Comparison of ENCODE assay signal across 8 cellular contexts in the genomic region with DNA sequence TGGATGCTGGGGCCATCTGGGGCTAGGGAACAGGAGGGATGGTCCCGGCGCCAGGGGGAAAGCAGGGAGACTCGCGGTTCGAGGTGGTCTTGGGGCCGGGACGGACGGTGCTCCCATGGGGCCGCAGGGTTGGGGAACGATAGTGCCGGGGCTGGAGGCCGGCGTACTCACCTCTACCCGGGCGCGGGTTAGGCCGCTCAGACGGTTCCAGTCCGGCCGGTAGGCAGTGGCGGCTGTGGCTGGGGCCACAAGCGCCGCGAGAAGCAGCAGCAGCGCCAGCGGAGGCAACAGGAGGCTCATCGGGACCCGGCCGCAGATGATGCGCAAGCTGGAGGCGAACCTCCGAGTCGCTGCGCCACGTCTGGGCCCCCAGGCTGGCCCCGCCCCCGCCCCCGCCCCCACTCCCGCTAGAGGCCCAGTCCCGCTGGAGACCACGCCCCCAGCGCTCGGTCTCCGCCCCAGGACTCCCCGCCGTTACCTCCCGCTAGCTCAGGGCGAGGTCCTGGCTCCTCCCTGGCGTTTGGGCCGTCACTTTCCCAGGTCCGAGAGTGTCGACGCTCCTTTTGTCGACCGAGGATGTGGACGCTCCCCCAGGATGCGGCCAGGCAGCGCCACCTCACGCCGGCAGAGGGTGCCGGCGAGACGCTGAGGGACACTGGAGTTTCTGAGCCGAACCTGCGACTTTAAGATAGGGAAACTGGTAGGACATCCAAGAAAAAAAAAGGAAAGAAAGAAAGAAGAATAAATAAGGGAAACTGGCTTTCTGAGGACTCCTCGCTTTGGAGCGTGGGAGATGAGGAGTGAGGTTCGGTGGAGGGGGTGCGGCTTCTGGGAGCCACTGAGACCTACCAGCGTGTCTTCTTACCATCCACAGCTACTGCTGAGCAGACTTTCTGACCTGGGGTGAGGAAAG. TPM values are rescaled to one million over a fixed set of nuclear protein-coding genes. Genes with fewer than 3 reads are reported as not detected.
DNase-seq lines count a peak whose midpoint lies in the region; ATAC-seq and TF ChIP-seq lines count a peak whose summit lies in the region.

A gene with protein sequence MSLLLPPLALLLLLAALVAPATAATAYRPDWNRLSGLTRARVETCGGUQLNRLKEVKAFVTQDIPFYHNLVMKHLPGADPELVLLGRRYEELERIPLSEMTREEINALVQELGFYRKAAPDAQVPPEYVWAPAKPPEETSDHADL (minus strand): TSS at position 363 of the 913 bp plus-strand sequence. CDS start 63 bp downstream, at position 300.

- peak within 1 kb of the TSS; percentile 75 for H3K27ac ChIP-seq in HCT116 (ENCODE audit: low read depth, low read length)
- peak within 1 kb of the TSS; percentile 93 for H3K27ac ChIP-seq in upper lobe of right lung

- H3K9me3 Mint-ChIP-seq in T-cell: no peaks in the 10 kb centered on the region
- H3K9me3 Mint-ChIP-seq in progenitor cell of endocrine pancreas (ENCODE audit: low read depth): no peaks in the 10 kb centered on the region

- peaks cover 22 to 28% (median 26%) of the 10 kb centered on the region in 3 donors for H3K4me1 Mint-ChIP-seq in T-cell
- peaks cover 5% of the 10 kb centered on the region for H3K4me1 Mint-ChIP-seq in progenitor cell of endocrine pancreas (ENCODE audit: low read depth)

- peak within 1 kb of the TSS; percentile 87 for H2AFZ ChIP-seq in HCT116 (ENCODE audit: low read depth, low read length, poor library complexity, severe bottlenecking)

- TF ChIP-seq POLR2A in HCT116 (IDR thresholded peaks at IDR 0.05; ENCODE audit: borderline replicate concordance, extremely low read depth, insufficient read depth, insufficient read length): no peak

- BruUV-seq in HCT116 (replicated peaks; lab: Mats Ljungman, UMichigan): no TSS peak

- DNase-seq in GM04503 (ENCODE audit: low read depth): peak; percentile 92
- peak; percentile 96 for DNase-seq in HCT116 (ENCODE audit: low read depth, low spot score)
- DNase-seq in MV-4-11 (lab: John Stamatoyannopoulos, UW): peak; percentile 94
- peak; percentile 67 to 87 (median 80) for DNase-seq in T-cell
- DNase-seq in amniotic stem cell (lab: John Stamatoyannopoulos, UW): peak; percentile 97
- DNase-seq in left cardiac atrium: peak; percentile 97
- DNase-seq in progenitor cell of endocrine pancreas (ENCODE audit: low spot score, unreplicated experiment): peak; percentile 83
- peak; percentile 98 for DNase-seq in upper lobe of right lung

- H3K27me3 ChIP-seq in HCT116 (ENCODE audit: insufficient read depth, low read length): no peaks in the 10 kb centered on the region
- no peaks in the 10 kb centered on the region for H3K27me3 ChIP-seq in upper lobe of right lung

- ATAC-seq in HCT116 (peak; percentile 98), T-cell (replicated peaks in 1 of 4) (peak; percentile 91 to 94 (median 94)), left cardiac atrium (peak; percentile 94 to 95), upper lobe of right lung (peak; percentile 97)

- 0 out of 4 replicates have a peak, but pooled peaks cover 0 to 3% of the 10 kb centered on the region in 2 experiments for H3K36me3 ChIP-seq in HCT116 (ENCODE audit: control insufficient read depth in 1 of 2, insufficient read depth in 2 of 2, low read length in 2 of 2)
- peaks cover 17% of the 10 kb centered on the region for H3K36me3 ChIP-seq in upper lobe of right lung

- CTCF ChIA-PET in HCT116 (lab: Charles Lee) (interaction anchor here (0.6 to 3.5 kb wide), 39 partner anchors 9 to 473 kb away, joined by 3 to 57 read pairs (median 5); partner anchors contain the start of genes INPP5J, MORC2, RNF185 and SMTN), T-cell (lab: Charles Lee) (interaction anchor here (0.5 to 1.9 kb wide), 9 partner anchors 23 to 725 kb away, joined by 3 to 7 read pairs (median 4); partner anchors contain the start of gene RNF185 (in 1 of the 2))

- no peaks in the 10 kb centered on the region for H4K20me1 ChIP-seq in HCT116 (ENCODE audit: insufficient read depth)

- H3K36me3 Mint-ChIP-seq in T-cell: no peaks in the 10 kb centered on the region
- no peaks in the 10 kb centered on the region for H3K36me3 Mint-ChIP-seq in progenitor cell of endocrine pancreas (ENCODE audit: insufficient read depth)

- peaks cover 14 to 24% of the 10 kb centered on the region in 2 experiments; a peak in 3 of 4 replicates for H3K4me1 ChIP-seq in HCT116 (ENCODE audit: control insufficient read depth in 1 of 2, insufficient read depth in 2 of 2, low read length in 2 of 2)
- peaks cover 16% of the 10 kb centered on the region for H3K4me1 ChIP-seq in upper lobe of right lung

- H3K27me3 Mint-ChIP-seq in T-cell (peaks cover 0 to 3% of the 10 kb centered on the region in 2 donors), progenitor cell of endocrine pancreas (peaks cover 27% of the 10 kb centered on the region)

- peak within 1 kb of the TSS; percentile 90 to 93 for H3K27ac Mint-ChIP-seq in T-cell
- H3K27ac Mint-ChIP-seq in progenitor cell of endocrine pancreas: peak within 1 kb of the TSS; percentile 87

- no peaks in the 10 kb centered on the region for H3K9me3 ChIP-seq in HCT116 (ENCODE audit: control insufficient read depth in 1 of 2, insufficient read depth in 1 of 2, low read depth in 1 of 2, low read length in 2 of 2)
- H3K9me3 ChIP-seq in upper lobe of right lung: no peaks in the 10 kb centered on the region

- peak within 1 kb of the TSS; percentile 88 to 98 (median 96) for H3K4me3 Mint-ChIP-seq in T-cell
- H3K4me3 Mint-ChIP-seq in progenitor cell of endocrine pancreas (ENCODE audit: low read depth): peak within 1 kb of the TSS; percentile 71

- H3K9ac ChIP-seq in HCT116 (ENCODE audit: low read length): peak within 1 kb of the TSS; percentile 95

- intact Hi-C loops in HCT116 (cut with micrococcal nuclease): loop anchor here (1.0 kb wide), 3 partner anchors 42 to 165 kb away; no protein-coding TSS in a partner anchor
- intact Hi-C loops in left cardiac atrium (cut with DNase I): loop anchor here (1.0 to 5.0 kb wide), 2 partner anchors 40 to 41 kb away; no protein-coding TSS in a partner anchor
- intact Hi-C loops in upper lobe of right lung (cut with DNase I): no loop called here

- H3K9me2 ChIP-seq in HCT116 (ENCODE audit: insufficient read depth): no peaks in the 10 kb centered on the region

- TF ChIP-seq CTCF in HCT116 (IDR thresholded peaks at IDR 0.05 in 2 of 3, conservative IDR thresholded peaks at IDR 0.05 in 1 of 3; ENCODE audit: borderline replicate concordance in 1 of 3, insufficient read depth in 1 of 3, low read depth in 2 of 3, low read length in 2 of 3): peak; percentile 94 to 98 (median 97); a peak in 5 of 6 replicates
- TF ChIP-seq CTCF in progenitor cell of endocrine pancreas (IDR thresholded peaks at IDR 0.05; ENCODE audit: unreplicated experiment): peak; percentile 81
- TF ChIP-seq CTCF in upper lobe of right lung (IDR thresholded peaks at IDR 0.05): peak; percentile 87

- H3K4me3 ChIP-seq in HCT116 (replicated peaks in 1 of 2; ENCODE audit: low read depth in 1 of 2, low read length in 2 of 2) (peak within 1 kb of the TSS; percentile 90 to 97), upper lobe of right lung (peak within 1 kb of the TSS; percentile 69)

- POLR2A ChIA-PET in HCT116 (lab: Charles Lee): interaction anchor here (0.9 to 1.9 kb wide), 13 partner anchors 8 to 139 kb away, joined by 3 to 8 read pairs (median 4); partner anchors contain the start of genes INPP5J, MORC2 and SMTN
- POLR2A ChIA-PET in T-cell (lab: Charles Lee): no interaction called here

- H3K4me2 ChIP-seq in HCT116 (ENCODE audit: low read length): peak within 1 kb of the TSS; percentile 99

- RAD21 ChIA-PET in HCT116 (lab: Charles Lee; ENCODE audit: low non-redundant PET in 1 of 2, low total read pairs in 2 of 2, uncharacterized antibody in 2 of 2, unreplicated experiment in 2 of 2): interaction anchor here (0.7 to 1.7 kb wide), 11 partner anchors 24 to 342 kb away, joined by 3 to 8 read pairs (median 3); no protein-coding TSS in a partner anchor

- peak; percentile 97 for TF ChIP-seq RAD21 in HCT116 (IDR thresholded peaks at IDR 0.05; ENCODE audit: low read depth)

- H3K79me2 ChIP-seq in HCT116 (ENCODE audit: insufficient read depth, low read length): no peaks in the 10 kb centered on the region; the same call in 1 of the 2 replicates

TF ChIP-seq in HCT116, 20 proteins besides CTCF, POLR2A, EP300 and RAD21 (continues in another document):
- peak; percentile 82 for TF ChIP-seq ZFX (IDR thresholded peaks at IDR 0.05)
- TF ChIP-seq SP1 (IDR thresholded peaks at IDR 0.05; ENCODE audit: low read depth): peak; percentile 54
- peak; percentile 58; the same call in 1 of the 2 replicates for TF ChIP-seq CBX3 (IDR thresholded peaks at IDR 0.05; ENCODE audit: low read depth)
- TF ChIP-seq ZBTB33 (IDR thresholded peaks at IDR 0.05; ENCODE audit: extremely low read depth, insufficient replicate concordance, low read length): peak; percentile 55
- no peak for TF ChIP-seq CEBPB (IDR thresholded peaks at IDR 0.05; ENCODE audit: low read depth)
- TF ChIP-seq SRF (IDR thresholded peaks at IDR 0.05; ENCODE audit: low read depth): no peak
- no peak for TF ChIP-seq JUND (IDR thresholded peaks at IDR 0.05)
- no peak for TF ChIP-seq FOSL1 (IDR thresholded peaks at IDR 0.05; ENCODE audit: low read depth)
- no peak for TF ChIP-seq SIN3A (IDR thresholded peaks at IDR 0.05; ENCODE audit: low read depth)
- no peak for TF ChIP-seq EGR1 (IDR thresholded peaks at IDR 0.05; ENCODE audit: low read depth)
- TF ChIP-seq ATF3 (IDR thresholded peaks at IDR 0.05): no peak
- TF ChIP-seq EZH2 (IDR thresholded peaks at IDR 0.05): no peak

RNA-seq across cellular contexts. Expression of the gene that starts here (rescaled TPM):
- total RNA-seq in HCT116 (2021; ENCODE audit: unreplicated experiment) (65.6 TPM), T-cell (10 to 100 TPM; 46.4 to 67.8 (median 53.7) TPM), left cardiac atrium (100 to 1,000 TPM; 118 to 145 TPM), progenitor cell of endocrine pancreas (3.1 and 3.7 TPM in 2 replicates), upper lobe of right lung (89.0 TPM)
- polyA plus RNA-seq in HCT116 (2012): 53.2 and 56.6 TPM in 2 replicates

Comparison
In these comparisons a context has a peak if more than half of its experiments do, and no peak if none do; other contexts are left out.
1. Peak in every context shown above with its lines: DNase-seq, ATAC-seq, H3K4me3 ChIP-seq and H3K27ac ChIP-seq.
2. RNA of the gene that starts here (total RNA-seq): 118 to 145 TPM in left cardiac atrium, 89.0 TPM in upper lobe of right lung (single experiment), 65.6 TPM in HCT116 (single experiment) and 46.4 to 67.8 TPM in T-cell; 3.1 to 3.7 TPM in progenitor cell of endocrine pancreas; every median in the first group is over 10 times any median in the second.